ENCODE assay signal across 15 cellular contexts in genomic region chr6:129643968-129644367, GRCh38.
DNase-seq lines count a peak whose midpoint lies in the region; ATAC-seq, FAIRE-seq and TF ChIP-seq lines count a peak whose summit lies in the region.
"Had no signal": no experiment of that assay in that cellular context is flagged by ENCODE, and none has a peak within 500 bp of the region (broad histone marks: within the 10 kb centered on the region; RNA-seq: fewer than 3 reads in every experiment).

No MANE protein-coding gene starts in this region.

- H3K27ac Mint-ChIP-seq in mesothelial cell of epicardium = peak overlapping the region; percentile 59
- H3K27ac Mint-ChIP-seq: activated naive CD4-positive, alpha-beta T cell treated with anti-CD3 and anti-CD28 coated beads, Interleukin-2, amount 50 U/mL, for 72 hours had no signal

- POLR2A ChIA-PET in HepG2 (lab: Yijun Ruan, JAX) = interaction anchor here (1.1 to 2.0 kb wide), 5 partner anchors 10 to 73 kb away, joined by 3 to 11 read pairs (median 6); partner anchors contain the start of gene ARHGAP18

- DNase-seq in HepG2 (ENCODE audit: low spot score) = no peak
- no peak for DNase-seq in right lobe of liver
- peak; percentile 78 for DNase-seq in bronchial epithelial cell (ENCODE audit: low read depth)
- DNase-seq in mesothelial cell of epicardium (ENCODE audit: low spot score in 2 of 2, unreplicated experiment in 2 of 2) = no peak
- DNase-seq in activated CD8-positive, alpha-beta memory T cell treated with anti-CD3 and anti-CD28 coated beads, Interleukin-2, amount 50 U/mL, for 48 hours = no peak
- DNase-seq in H54 (ENCODE audit: insufficient read length, low spot score) = no peak
- no peak for DNase-seq in testis
- DNase-seq: cerebellar nuclear complex; PC-3; stimulated activated CD4-positive, alpha-beta T cell treated with anti-CD3 and anti-CD28 coated beads, Interleukin-4, amount 100 ng/mL, for 1 hour had no signal

- FAIRE-seq in HepG2 (lab: Jason Lieb, UNC) = no peak
- no peak for FAIRE-seq in bronchial epithelial cell (lab: Jason Lieb, UNC)
- no peak for FAIRE-seq in H54 (lab: Jason Lieb, UNC)

- no TSS peak for BruUV-seq in HepG2 (replicated peaks; lab: Mats Ljungman, UMichigan)

- H3K27ac ChIP-seq in HepG2 (ENCODE audit: extremely low read length, insufficient read depth, low read length) = peak overlapping the region; percentile 68
- no peak overlapping the region for H3K27ac ChIP-seq in right lobe of liver
- H3K27ac ChIP-seq in testis = peak overlapping the region in 1 of 2 donors; percentile 67

- 90% methylated on average over 3 of the region's 3 CpGs for WGBS in HepG2 (ENCODE audit: low lambda C conversion rate)
- WGBS in right lobe of liver (ENCODE audit: insufficient coverage, low coverage, low lambda C conversion rate, missing lambda C conversion rate) = 69% methylated on average over 3 of the region's 3 CpGs
- 56 to 64% methylated on average over 3 of the region's 3 CpGs for WGBS in testis, 2 donors

- TF ChIP-seq POLR2A in HepG2 (IDR thresholded peaks at IDR 0.05; ENCODE audit: insufficient read depth in 1 of 2, low read depth in 2 of 2, low read length in 2 of 2) (no peak), right lobe of liver (IDR thresholded peaks at IDR 0.05) (no peak), H54 (IDR thresholded peaks at IDR 0.05; ENCODE audit: low read depth, low read length) (no peak), testis (IDR thresholded peaks at IDR 0.05) (no peak)

- no peaks in the 10 kb centered on the region for H3K27me3 Mint-ChIP-seq in mesothelial cell of epicardium (ENCODE audit: low read depth)

- TF ChIP-seq EP300 in HepG2 (IDR thresholded peaks at IDR 0.05; ENCODE audit: low read depth in 2 of 2, low read length in 2 of 2) (no peak), HepG2 (CRISPR knock-in tag; IDR thresholded peaks at IDR 0.05; ENCODE audit: borderline replicate concordance) (no peak)

- peaks cover 91% of the 10 kb centered on the region for H3K79me2 ChIP-seq in HepG2 (ENCODE audit: insufficient read depth, low read length)

- no peaks in the 10 kb centered on the region for H3K36me3 Mint-ChIP-seq in mesothelial cell of epicardium
- H3K36me3 Mint-ChIP-seq: activated naive CD4-positive, alpha-beta T cell treated with anti-CD3 and anti-CD28 coated beads, Interleukin-2, amount 50 U/mL, for 72 hours had no signal

- peaks cover 8 to 25% of the 10 kb centered on the region in 2 experiments for H3K36me3 ChIP-seq in HepG2 (replicated peaks in 1 of 2; ENCODE audit: control insufficient read depth in 1 of 2, insufficient read depth in 2 of 2, low read length in 2 of 2)
- no peaks in the 10 kb centered on the region for H3K36me3 ChIP-seq in right lobe of liver
- no peaks in the 10 kb centered on the region for H3K36me3 ChIP-seq in bronchial epithelial cell (ENCODE audit: control insufficient read depth, insufficient read depth, low read length)
- no peaks in the 10 kb centered on the region for H3K36me3 ChIP-seq in testis (ENCODE audit: low read depth, missing control alignments)

- no peaks in the 10 kb centered on the region for H3K9me3 ChIP-seq in HepG2 (ENCODE audit: low read length)
- no peaks in the 10 kb centered on the region for H3K9me3 ChIP-seq in right lobe of liver
- no peaks in the 10 kb centered on the region for H3K9me3 ChIP-seq in testis

- intact Hi-C loops in HepG2 (cut with micrococcal nuclease; ENCODE audit: unreplicated experiment) (loop anchor here (2.0 to 5.0 kb wide), 2 partner anchors 63 to 73 kb away; no protein-coding TSS in a partner anchor), right lobe of liver (cut with DNase I) (no loop called here), testis (cut with DNase I; ENCODE audit: low total_unique reads) (no loop called here)

- H3K4me3 Mint-ChIP-seq in mesothelial cell of epicardium = no peak overlapping the region
- H3K4me3 Mint-ChIP-seq: neural crest cell had no signal

- no peaks in the 10 kb centered on the region for H3K9me3 Mint-ChIP-seq in mesothelial cell of epicardium
- H3K9me3 Mint-ChIP-seq: activated naive CD4-positive, alpha-beta T cell treated with anti-CD3 and anti-CD28 coated beads, Interleukin-2, amount 50 U/mL, for 72 hours; neural crest cell had no signal

- no peak for TF ChIP-seq CTCF in HepG2 (CRISPR knock-in tag; IDR thresholded peaks at IDR 0.05)
- TF ChIP-seq CTCF in right lobe of liver (IDR thresholded peaks at IDR 0.05) = no peak
- no peak for TF ChIP-seq CTCF in bronchial epithelial cell (IDR thresholded peaks at IDR 0.05; ENCODE audit: insufficient read depth, low read length, severe bottlenecking)
- TF ChIP-seq CTCF in mesothelial cell of epicardium (IDR thresholded peaks at IDR 0.05; ENCODE audit: unreplicated experiment) = no peak
- TF ChIP-seq CTCF in testis (IDR thresholded peaks at IDR 0.05) = no peak

- H3K27me3 ChIP-seq in HepG2 (ENCODE audit: control insufficient read depth in 1 of 2, insufficient read depth in 2 of 2, low read length in 2 of 2) (no peaks in the 10 kb centered on the region), right lobe of liver (no peaks in the 10 kb centered on the region), bronchial epithelial cell (ENCODE audit: control insufficient read depth, insufficient read depth, low read length) (no peaks in the 10 kb centered on the region), testis (no peaks in the 10 kb centered on the region)

- no peak overlapping the region for H3K9ac ChIP-seq in HepG2 (ENCODE audit: insufficient read depth, low read depth, low read length)

- no peak overlapping the region for H3K4me3 ChIP-seq in HepG2 (replicated peaks in 1 of 3; ENCODE audit: insufficient read depth in 1 of 3, low read depth in 2 of 3, low read length in 3 of 3)
- H3K4me3 ChIP-seq in right lobe of liver = no peak overlapping the region
- no peak overlapping the region for H3K4me3 ChIP-seq in bronchial epithelial cell (ENCODE audit: low read depth, low read length)
- no peak overlapping the region for H3K4me3 ChIP-seq in testis

- CTCF ChIA-PET in HepG2 (lab: Yijun Ruan, JAX; ENCODE audit: low intra/inter-chr PET ratio, low total read pairs) = no interaction called here

- no peak for TF ChIP-seq RAD21 in HepG2 (CRISPR knock-in tag; IDR thresholded peaks at IDR 0.05)

- ATAC-seq in HepG2 (no peak), right lobe of liver (no peak), HG02610 (IDR thresholded peaks at IDR 0.05; ENCODE audit: unreplicated experiment) (no peak)
- ATAC-seq: activated CD4-positive, CD25-positive, alpha-beta regulatory T cell treated with anti-CD3 and anti-CD28 coated beads, Interleukin-2, amount 50 U/mL, for 24 hours; activated naive CD4-positive, alpha-beta T cell treated with anti-CD3 and anti-CD28 coated beads, Interleukin-2, amount 50 U/mL, for 72 hours; PC-3; sciatic nerve had no signal

- 0 out of 2 replicates have a peak overlapping the region, but pooled peaks have one; percentile 5 for H3K4me2 ChIP-seq in HepG2 (ENCODE audit: low read depth, low read length)

- in situ Hi-C loops in HepG2 (cut with HindIII; ENCODE audit: extremely low pct_ligation_motif_present, low pct_unique_long_range_greater_than_20kb) = no loop called here

- H3K4me1 ChIP-seq in HepG2 (ENCODE audit: insufficient read depth, low read length) (peaks cover 90% of the 10 kb centered on the region), right lobe of liver (peaks cover 0 to 8% (median 0%) of the 10 kb centered on the region in 4 donors), testis (peaks cover 12% of the 10 kb centered on the region)

- no peaks in the 10 kb centered on the region for H4K20me1 ChIP-seq in HepG2 (ENCODE audit: insufficient read depth, low read length)

- H2AFZ ChIP-seq in HepG2 (ENCODE audit: low read length) = no peak overlapping the region

- H3K4me1 Mint-ChIP-seq in mesothelial cell of epicardium = peaks cover 62% of the 10 kb centered on the region

TF ChIP-seq in HepG2, 621 proteins besides CTCF, POLR2A, EP300 and RAD21:
- TF ChIP-seq RBM22 (optimal IDR thresholded peaks at IDR 0.05; ENCODE audit: low read length) = peak; percentile 75
- TF ChIP-seq ZMYM4 (CRISPR knock-in tag; IDR thresholded peaks at IDR 0.05) = 0 out of 2 replicates have a peak, but pooled peaks have one; percentile 18
- TF ChIP-seq SMC3 (IDR thresholded peaks at IDR 0.05; ENCODE audit: low read length) = no peak
- TF ChIP-seq ELF3 (CRISPR knock-in tag; IDR thresholded peaks at IDR 0.05) = no peak
- TF ChIP-seq CSRNP2 (CRISPR knock-in tag; conservative IDR thresholded peaks at IDR 0.05; ENCODE audit: low read depth) = no peak
